ENCODE assay signal across 1 cellular context in the genomic region with DNA sequence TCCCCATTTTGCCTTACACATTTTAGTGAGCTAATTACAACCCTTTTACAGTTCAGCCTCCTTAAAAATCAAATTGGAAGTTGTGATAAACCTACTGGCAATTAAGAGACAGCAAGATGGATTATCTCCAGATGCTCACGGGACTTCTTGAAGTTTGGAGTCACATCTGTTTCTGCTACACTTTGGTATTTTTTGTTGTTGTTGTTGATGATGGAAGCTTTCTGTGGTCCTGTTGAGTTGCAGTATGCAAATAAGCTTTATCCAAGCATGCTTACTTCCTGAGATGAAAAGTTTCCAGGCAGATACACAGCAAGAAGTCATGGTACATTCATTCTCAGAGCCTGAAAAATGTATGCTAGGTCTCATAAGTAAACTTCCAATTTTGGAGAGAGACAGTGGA.
TF ChIP-seq lines count a peak whose summit lies in the region.

No MANE protein-coding gene starts in this region.

TF ChIP-seq in HCT116, 20 proteins besides CTCF, POLR2A, EP300 and RAD21 (continued from another document):
- TF ChIP-seq ZBTB33 (IDR thresholded peaks at IDR 0.05; ENCODE audit: extremely low read depth, insufficient replicate concordance, low read length) (no peak), JUND (IDR thresholded peaks at IDR 0.05) (no peak), SIN3A (IDR thresholded peaks at IDR 0.05; ENCODE audit: low read depth) (no peak), YY1 (IDR thresholded peaks at IDR 0.05; ENCODE audit: extremely low read depth, insufficient replicate concordance, low read depth, low read length) (no peak), TCF7L2 (IDR thresholded peaks at IDR 0.05; ENCODE audit: borderline replicate concordance, extremely low read depth, insufficient read depth, insufficient read length) (no peak), POLR2AphosphoS5 (IDR thresholded peaks at IDR 0.05; ENCODE audit: low read depth, low read length) (no peak), SRF (IDR thresholded peaks at IDR 0.05; ENCODE audit: low read depth) (no peak), CEBPB (IDR thresholded peaks at IDR 0.05; ENCODE audit: low read depth) (no peak), EZH2phosphoT487 (IDR thresholded peaks at IDR 0.05; ENCODE audit: borderline replicate concordance) (no peak), ELF1 (IDR thresholded peaks at IDR 0.05; ENCODE audit: borderline replicate concordance, low read depth) (no peak), EZH2 (IDR thresholded peaks at IDR 0.05) (no peak), CBX3 (IDR thresholded peaks at IDR 0.05; ENCODE audit: low read depth) (no peak)
- TF ChIP-seq, protein P1, sequence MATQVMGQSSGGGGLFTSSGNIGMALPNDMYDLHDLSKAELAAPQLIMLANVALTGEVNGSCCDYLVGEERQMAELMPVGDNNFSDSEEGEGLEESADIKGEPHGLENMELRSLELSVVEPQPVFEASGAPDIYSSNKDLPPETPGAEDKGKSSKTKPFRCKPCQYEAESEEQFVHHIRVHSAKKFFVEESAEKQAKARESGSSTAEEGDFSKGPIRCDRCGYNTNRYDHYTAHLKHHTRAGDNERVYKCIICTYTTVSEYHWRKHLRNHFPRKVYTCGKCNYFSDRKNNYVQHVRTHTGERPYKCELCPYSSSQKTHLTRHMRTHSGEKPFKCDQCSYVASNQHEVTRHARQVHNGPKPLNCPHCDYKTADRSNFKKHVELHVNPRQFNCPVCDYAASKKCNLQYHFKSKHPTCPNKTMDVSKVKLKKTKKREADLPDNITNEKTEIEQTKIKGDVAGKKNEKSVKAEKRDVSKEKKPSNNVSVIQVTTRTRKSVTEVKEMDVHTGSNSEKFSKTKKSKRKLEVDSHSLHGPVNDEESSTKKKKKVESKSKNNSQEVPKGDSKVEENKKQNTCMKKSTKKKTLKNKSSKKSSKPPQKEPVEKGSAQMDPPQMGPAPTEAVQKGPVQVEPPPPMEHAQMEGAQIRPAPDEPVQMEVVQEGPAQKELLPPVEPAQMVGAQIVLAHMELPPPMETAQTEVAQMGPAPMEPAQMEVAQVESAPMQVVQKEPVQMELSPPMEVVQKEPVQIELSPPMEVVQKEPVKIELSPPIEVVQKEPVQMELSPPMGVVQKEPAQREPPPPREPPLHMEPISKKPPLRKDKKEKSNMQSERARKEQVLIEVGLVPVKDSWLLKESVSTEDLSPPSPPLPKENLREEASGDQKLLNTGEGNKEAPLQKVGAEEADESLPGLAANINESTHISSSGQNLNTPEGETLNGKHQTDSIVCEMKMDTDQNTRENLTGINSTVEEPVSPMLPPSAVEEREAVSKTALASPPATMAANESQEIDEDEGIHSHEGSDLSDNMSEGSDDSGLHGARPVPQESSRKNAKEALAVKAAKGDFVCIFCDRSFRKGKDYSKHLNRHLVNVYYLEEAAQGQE (IDR thresholded peaks at IDR 0.05; ENCODE audit: low read depth), result no peak
- TF ChIP-seq, protein P2, sequence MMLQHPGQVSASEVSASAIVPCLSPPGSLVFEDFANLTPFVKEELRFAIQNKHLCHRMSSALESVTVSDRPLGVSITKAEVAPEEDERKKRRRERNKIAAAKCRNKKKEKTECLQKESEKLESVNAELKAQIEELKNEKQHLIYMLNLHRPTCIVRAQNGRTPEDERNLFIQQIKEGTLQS (IDR thresholded peaks at IDR 0.05), result no peak
